ENCODE assay signal across 8 cellular contexts in genomic region chr7:131556055-131556911, GRCh38. TPM values are rescaled to one million over a fixed set of nuclear protein-coding genes. Genes with fewer than 3 reads are reported as not detected.
DNase-seq lines count a peak whose midpoint lies in the region; TF ChIP-seq lines count a peak whose summit lies in the region.

Gene PODXL (minus strand): TSS chr7:131556628. CDS start chr7:131556359, 269 bp downstream.

- no peak within 1 kb of the TSS for H3K23ac ChIP-seq in H9 (ENCODE audit: insufficient read length, low read depth, low read length)

- peaks cover 12% of the 10 kb centered on the region for H3K4me1 ChIP-seq in H9 (ENCODE audit: insufficient read depth, low read length)
- peaks cover 13% of the 10 kb centered on the region for H3K4me1 ChIP-seq in MM.1S (ENCODE audit: low read length)
- H3K4me1 ChIP-seq in ascending aorta, result peaks cover 2 to 10% of the 10 kb centered on the region in 2 donors

- no peak within 1 kb of the TSS for H2BK12ac ChIP-seq in H9 (ENCODE audit: insufficient read length, low read depth, low read length)

- H3K9me3 ChIP-seq in H9 (ENCODE audit: control insufficient read depth, low read depth, low read length) (no peaks in the 10 kb centered on the region), MM.1S (replicated peaks; ENCODE audit: insufficient read depth, low read length) (no peaks in the 10 kb centered on the region), ascending aorta (no peaks in the 10 kb centered on the region)

- H3K79me1 ChIP-seq in H9 (ENCODE audit: insufficient read depth, low read depth, low read length, poor library complexity, severe bottlenecking), result no peaks in the 10 kb centered on the region

- intact Hi-C loops in ascending aorta (cut with DNase I), result no loop called here

- H3K4me3 ChIP-seq in MM.1S (ENCODE audit: low read length), result peak within 1 kb of the TSS; percentile 89
- H3K4me3 ChIP-seq in ascending aorta, result peak within 1 kb of the TSS; percentile 50 to 90

- H3K9ac ChIP-seq in H9 (ENCODE audit: extremely low read depth, insufficient read length, low read length), result peak within 1 kb of the TSS; percentile 75
- peak within 1 kb of the TSS; percentile 69 for H3K9ac ChIP-seq in MM.1S (ENCODE audit: low read length)

- H2BK15ac ChIP-seq in H9 (ENCODE audit: low read depth, low read length), result no peak within 1 kb of the TSS

- no peak within 1 kb of the TSS for H4K91ac ChIP-seq in H9 (ENCODE audit: insufficient read length, low read depth, low read length)

- no peaks in the 10 kb centered on the region for H3K9me2 ChIP-seq in MM.1S (replicated peaks; ENCODE audit: insufficient read depth, low read length)

- no peak within 1 kb of the TSS for H3T11ph ChIP-seq in H9 (ENCODE audit: low read length)

- peaks cover 39 to 47% (median 45%) of the 10 kb centered on the region in 3 experiments for H3K36me3 Mint-ChIP-seq in H9 (ENCODE audit: insufficient read depth in 1 of 3, low read depth in 3 of 3)

- no peak within 1 kb of the TSS for H2BK20ac ChIP-seq in H9 (ENCODE audit: low read depth, low read length, poor library complexity, severe bottlenecking)

- H3K27ac Mint-ChIP-seq in H9, result peak within 1 kb of the TSS; percentile 95 to 97 (median 97)

- no peak within 1 kb of the TSS for H4K5ac ChIP-seq in H9 (ENCODE audit: insufficient read length, low read depth, low read length)

- TF ChIP-seq CTCF in H9 (conservative IDR thresholded peaks at IDR 0.05) (no peak), MM.1S (IDR thresholded peaks at IDR 0.05; ENCODE audit: low read length) (no peak), ascending aorta (IDR thresholded peaks at IDR 0.05) (no peak)

- H3K4me2 ChIP-seq in H9 (ENCODE audit: insufficient read depth, insufficient read length, low read length) (peak within 1 kb of the TSS; percentile 82), MM.1S (ENCODE audit: low read depth, low read length) (peak within 1 kb of the TSS; percentile 100)

- H3K23me2 ChIP-seq in H9 (ENCODE audit: insufficient read length, low read depth, low read length, poor library complexity, severe bottlenecking), result peaks cover 31% of the 10 kb centered on the region

- H2AK5ac ChIP-seq in H9 (ENCODE audit: insufficient read length, low read length), result no peak within 1 kb of the TSS

- peak; percentile 10 for DNase-seq in GF-D8 (lab: John Stamatoyannopoulos, UW)
- peak; percentile 82 for DNase-seq in H9
- peak; percentile 88 for DNase-seq in MM.1S
- DNase-seq in T-helper 1 cell, result peak; percentile 20 to 76 (median 39)
- peak in 1 of 2 donors; percentile 78 for DNase-seq in ascending aorta (ENCODE audit: low spot score in 2 of 2)
- DNase-seq in hepatic stellate cell (ENCODE audit: low spot score), result peak; percentile 90
- DNase-seq in putamen (ENCODE audit: low spot score), result peak; percentile 52
- no peak for DNase-seq in pons (ENCODE audit: low spot score)

- H3K79me2 ChIP-seq in H9 (ENCODE audit: insufficient read depth, low read length) (peaks cover 50% of the 10 kb centered on the region), MM.1S (ENCODE audit: low read length) (0 out of 2 replicates have a peak, but pooled peaks cover 10% of the 10 kb centered on the region)

- H4K8ac ChIP-seq in H9 (replicated peaks; ENCODE audit: insufficient read length, low read depth, low read length), result no peak within 1 kb of the TSS

- H3F3A ChIP-seq in MM.1S (ENCODE audit: insufficient read depth, low read length), result peaks cover 8% of the 10 kb centered on the region; the same call in 1 of the 2 replicates

- H3K4ac ChIP-seq in H9 (ENCODE audit: low read depth, low read length), result no peak within 1 kb of the TSS

- no CpG with 5 or more reads among the region's 112 CpGs for WGBS in H9 (ENCODE audit: extremely low coverage, insufficient read length, low lambda C conversion rate)

- H3K4me3 Mint-ChIP-seq in H9, result peak within 1 kb of the TSS; percentile 94 to 98

- H3K27ac ChIP-seq in H9 (ENCODE audit: insufficient read length, low read depth, low read length), result peak within 1 kb of the TSS; percentile 49
- peak within 1 kb of the TSS; percentile 21; the same call in 1 of the 2 replicates for H3K27ac ChIP-seq in MM.1S (ENCODE audit: low read length)
- peak within 1 kb of the TSS; percentile 9 to 38 for H3K27ac ChIP-seq in ascending aorta

- H2BK5ac ChIP-seq in H9 (ENCODE audit: insufficient read length, low read length), result no peak within 1 kb of the TSS

- no peaks in the 10 kb centered on the region for H3K27me3 ChIP-seq in H9 (ENCODE audit: insufficient read depth, low read length)
- H3K27me3 ChIP-seq in MM.1S (replicated peaks; ENCODE audit: insufficient read depth, low read length), result no peaks in the 10 kb centered on the region
- H3K27me3 ChIP-seq in ascending aorta, result no peaks in the 10 kb centered on the region

- H3K36me3 ChIP-seq in MM.1S (replicated peaks; ENCODE audit: insufficient read depth, low read length), result no peaks in the 10 kb centered on the region
- no peaks in the 10 kb centered on the region for H3K36me3 ChIP-seq in ascending aorta

- peak within 1 kb of the TSS; percentile 64 for H3K14ac ChIP-seq in H9 (ENCODE audit: insufficient read depth, low read length)

- peaks cover 55 to 57% of the 10 kb centered on the region in 2 experiments for H3K4me1 Mint-ChIP-seq in H9

- peaks cover 5% of the 10 kb centered on the region for H4K20me1 ChIP-seq in H9 (ENCODE audit: control insufficient read depth, insufficient read depth, insufficient read length)
- H4K20me1 ChIP-seq in MM.1S (ENCODE audit: insufficient read depth, low read length), result no peaks in the 10 kb centered on the region

- H3K27me3 Mint-ChIP-seq in H9 (ENCODE audit: low read depth), result peaks cover 2% of the 10 kb centered on the region; the same call in 1 of the 2 replicates

- H2BK120ac ChIP-seq in H9 (ENCODE audit: low read depth, low read length, poor library complexity, severe bottlenecking), result no peak within 1 kb of the TSS

- H2AFZ ChIP-seq in H9 (ENCODE audit: low read length) (no peak within 1 kb of the TSS), MM.1S (ENCODE audit: low read length) (peak within 1 kb of the TSS; percentile 99)

- H3K56ac ChIP-seq in H9 (ENCODE audit: insufficient read length, low read depth, low read length), result no peak within 1 kb of the TSS

- peak within 1 kb of the TSS; percentile 18 for H3K18ac ChIP-seq in H9 (ENCODE audit: insufficient read length, low read depth, low read length)

- peaks cover 3 to 6% of the 10 kb centered on the region in 2 experiments; a peak in 4 of 5 replicates for H3K9me3 Mint-ChIP-seq in H9

RNA-seq across cellular contexts. Expression of gene PODXL, which starts in this region (rescaled TPM):
- total RNA-seq in H9 (2021), result 727 and 732 TPM in 2 replicates
- 141 TPM for total RNA-seq in ascending aorta
